ENCODE assay signal across 19 cellular contexts in the genomic region with DNA sequence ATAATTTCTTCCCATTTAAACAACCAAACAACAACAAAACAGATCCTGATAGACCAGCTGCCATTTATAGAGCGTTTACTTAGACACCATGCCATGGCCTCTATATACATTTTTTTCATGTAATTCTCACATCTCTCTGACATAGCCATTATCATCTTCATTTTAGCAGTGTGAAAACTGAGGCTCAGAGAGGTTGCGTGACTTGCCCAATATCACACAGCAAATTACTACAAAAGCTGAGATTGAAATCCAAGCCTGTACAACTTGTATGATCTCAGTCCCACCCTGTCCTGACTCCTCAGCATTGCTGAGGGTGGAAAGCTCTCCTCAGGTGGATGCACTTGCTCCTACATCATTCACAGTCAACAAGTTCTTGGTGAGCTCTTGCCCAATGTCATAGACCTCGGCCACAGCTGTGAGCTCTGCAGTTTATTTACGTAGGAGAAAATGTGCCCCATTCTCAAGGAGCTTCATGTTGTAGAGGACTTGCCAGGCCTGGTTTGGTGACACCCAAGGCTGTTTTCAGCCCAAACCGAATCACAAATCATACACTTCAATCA. TPM values are rescaled to one million over a fixed set of nuclear protein-coding genes. Genes with fewer than 3 reads are reported as not detected.
DNase-seq lines count a peak whose midpoint lies in the region; ATAC-seq and TF ChIP-seq lines count a peak whose summit lies in the region.
"Had no signal": no experiment of that assay in that cellular context is flagged by ENCODE, and none has a peak within 500 bp of the region (broad histone marks: within the 10 kb centered on the region; RNA-seq: fewer than 3 reads in every experiment).

No MANE protein-coding gene starts in this region.

- no peak overlapping the region for H3K4me3 ChIP-seq in mammary epithelial cell (replicated peaks in 1 of 3; ENCODE audit: insufficient read depth in 1 of 3, low read depth in 2 of 3, low read length in 3 of 3)
- H3K4me3 ChIP-seq in brain microvascular endothelial cell (ENCODE audit: low read depth, low read length), result no peak overlapping the region
- H3K4me3 ChIP-seq: left ventricle myocardium inferior, neural progenitor cell, Peyer's patch, suprapubic skin had no signal

- H2AFZ ChIP-seq in mammary epithelial cell (ENCODE audit: low read depth, low read length), result peak overlapping the region; percentile 10
- H2AFZ ChIP-seq: neural progenitor cell had no signal

- peaks cover 15% of the 10 kb centered on the region for H3K4me1 Mint-ChIP-seq in MCF 10A (ENCODE audit: insufficient read depth, unreplicated experiment)
- H3K4me1 Mint-ChIP-seq in stimulated activated effector memory CD8-positive, alpha-beta T cell treated with anti-CD3 and anti-CD28 coated beads, Interleukin-12 subunit alpha, Interleukin-12 subunit beta, amount 100 ng/mL, for 72 hours, result peaks cover 14% of the 10 kb centered on the region

- intact Hi-C loops in mammary epithelial cell (cut with micrococcal nuclease) (no loop called here), MCF 10A (cut with micrococcal nuclease) (no loop called here)

- H4K20me1 ChIP-seq in mammary epithelial cell (ENCODE audit: insufficient read depth, low read length), result no peaks in the 10 kb centered on the region

- ATAC-seq in stimulated activated effector memory CD8-positive, alpha-beta T cell treated with anti-CD3 and anti-CD28 coated beads, Interleukin-12 subunit alpha, Interleukin-12 subunit beta, amount 100 ng/mL, for 72 hours, result no peak
- no peak for ATAC-seq in HG03175 (IDR thresholded peaks at IDR 0.05; ENCODE audit: unreplicated experiment)
- ATAC-seq: activated CD8-positive, alpha-beta T cell treated with anti-CD3 and anti-CD28 coated beads for 36 hours had no signal

- H3K36me3 ChIP-seq in mammary epithelial cell (ENCODE audit: insufficient read depth, low read length), result no peaks in the 10 kb centered on the region
- no peaks in the 10 kb centered on the region for H3K36me3 ChIP-seq in brain microvascular endothelial cell (replicated peaks)
- H3K36me3 ChIP-seq: left ventricle myocardium inferior, neural progenitor cell, Peyer's patch, suprapubic skin had no signal

- H3K4me2 ChIP-seq in mammary epithelial cell (ENCODE audit: insufficient read depth, low read depth, low read length), result no peak overlapping the region
- H3K4me2 ChIP-seq: neural progenitor cell had no signal

- H3K9me3 ChIP-seq in mammary epithelial cell (replicated peaks; ENCODE audit: insufficient read depth, low read length), result no peaks in the 10 kb centered on the region
- H3K9me3 ChIP-seq: left ventricle myocardium inferior, Peyer's patch, suprapubic skin had no signal

- in situ Hi-C loops in mammary epithelial cell (cut with MboI; ENCODE audit: low sequenced_read_pairs in 2 of 2), result no loop called here
- in situ Hi-C loops in brain microvascular endothelial cell (cut with HindIII; ENCODE audit: low pct_ligation_motif_present, low sequenced_read_pairs), result no loop called here

- TF ChIP-seq CTCF in mammary epithelial cell (conservative IDR thresholded peaks at IDR 0.05 in 1 of 2, IDR thresholded peaks at IDR 0.05 in 1 of 2; ENCODE audit: extremely low read depth in 1 of 2, insufficient read depth in 1 of 2, low read depth in 1 of 2, low read length in 2 of 2), result no peak
- TF ChIP-seq CTCF in MCF 10A (IDR thresholded peaks at IDR 0.05; ENCODE audit: unreplicated experiment), result no peak
- TF ChIP-seq CTCF in brain microvascular endothelial cell (IDR thresholded peaks at IDR 0.05; ENCODE audit: low read depth, low read length, missing control alignments), result no peak

- no peak overlapping the region for H3K9ac ChIP-seq in mammary epithelial cell (ENCODE audit: insufficient read depth, low read length)
- H3K9ac ChIP-seq: neural progenitor cell had no signal

- H3K27ac ChIP-seq in mammary epithelial cell (ENCODE audit: insufficient read depth, low read depth, low read length) (peak overlapping the region; percentile 60), brain microvascular endothelial cell (peak overlapping the region; percentile 57)
- H3K27ac ChIP-seq: left ventricle myocardium inferior, neural progenitor cell, Peyer's patch, suprapubic skin had no signal

- CTCF ChIA-PET in mammary epithelial cell (lab: Charles Lee; ENCODE audit: low non-redundant PET) (no interaction called here), MCF 10A (lab: Yijun Ruan, JAX) (interaction anchor here (0.8 to 2.2 kb wide), 3 partner anchors 11 to 397 kb away, joined by 3 to 11 read pairs (median 3); no protein-coding TSS in a partner anchor)

- H3K4me3 Mint-ChIP-seq in MCF 10A (ENCODE audit: unreplicated experiment), result no peak overlapping the region
- H3K4me3 Mint-ChIP-seq in stimulated activated effector memory CD8-positive, alpha-beta T cell treated with anti-CD3 and anti-CD28 coated beads, Interleukin-12 subunit alpha, Interleukin-12 subunit beta, amount 100 ng/mL, for 72 hours, result no peak overlapping the region
- H3K4me3 Mint-ChIP-seq: activated CD8-positive, alpha-beta T cell treated with anti-CD3 and anti-CD28 coated beads for 36 hours; central memory CD8-positive, alpha-beta T cell; neural progenitor cell had no signal

- H3K79me2 ChIP-seq in mammary epithelial cell (ENCODE audit: insufficient read depth, low read length), result no peaks in the 10 kb centered on the region

- H3K27me3 ChIP-seq in mammary epithelial cell (ENCODE audit: insufficient read depth, low read length) (no peaks in the 10 kb centered on the region), brain microvascular endothelial cell (replicated peaks) (no peaks in the 10 kb centered on the region)
- H3K27me3 ChIP-seq: neural progenitor cell, Peyer's patch, suprapubic skin had no signal

- H3K27me3 Mint-ChIP-seq in MCF 10A (ENCODE audit: insufficient read depth, unreplicated experiment), result peaks cover 13% of the 10 kb centered on the region
- H3K27me3 Mint-ChIP-seq: activated CD8-positive, alpha-beta T cell treated with anti-CD3 and anti-CD28 coated beads for 36 hours; central memory CD8-positive, alpha-beta T cell had no signal

- WGBS in mammary epithelial cell (ENCODE audit: low coverage, missing lambda C conversion rate), result 95% methylated on average over 5 of the region's 5 CpGs

- H3K36me3 Mint-ChIP-seq in MCF 10A (ENCODE audit: insufficient read depth, unreplicated experiment), result no peaks in the 10 kb centered on the region
- H3K36me3 Mint-ChIP-seq in stimulated activated effector memory CD8-positive, alpha-beta T cell treated with anti-CD3 and anti-CD28 coated beads, Interleukin-12 subunit alpha, Interleukin-12 subunit beta, amount 100 ng/mL, for 72 hours, result peaks cover 51% of the 10 kb centered on the region
- H3K36me3 Mint-ChIP-seq: neural progenitor cell had no signal

- H3K4me1 ChIP-seq in mammary epithelial cell (ENCODE audit: insufficient read depth, low read length), result peaks cover 19% of the 10 kb centered on the region
- H3K4me1 ChIP-seq: left ventricle myocardium inferior, Peyer's patch had no signal

- BruUV-seq in mammary epithelial cell (replicated peaks; lab: Mats Ljungman, UMichigan) (no TSS peak), MCF 10A (replicated peaks; lab: Mats Ljungman, UMichigan) (no TSS peak)

- no peak overlapping the region for H3K27ac Mint-ChIP-seq in MCF 10A (ENCODE audit: low read depth, unreplicated experiment)
- peak overlapping the region; percentile 53 for H3K27ac Mint-ChIP-seq in stimulated activated effector memory CD8-positive, alpha-beta T cell treated with anti-CD3 and anti-CD28 coated beads, Interleukin-12 subunit alpha, Interleukin-12 subunit beta, amount 100 ng/mL, for 72 hours
- H3K27ac Mint-ChIP-seq: activated CD8-positive, alpha-beta T cell treated with anti-CD3 and anti-CD28 coated beads for 36 hours; neural progenitor cell had no signal

- no peak for DNase-seq in mammary epithelial cell
- no peak for DNase-seq in MCF 10A (ENCODE audit: unreplicated experiment)
- no peak for DNase-seq in brain microvascular endothelial cell
- DNase-seq in islet precursor cell, result peak; percentile 35
- DNase-seq in stimulated activated effector memory CD8-positive, alpha-beta T cell treated with anti-CD3 and anti-CD28 coated beads, Interleukin-12 subunit alpha, Interleukin-12 subunit beta, amount 100 ng/mL, for 72 hours (ENCODE audit: low spot score in 2 of 2), result no peak
- DNase-seq in NCI-H1694 (lab: John Stamatoyannopoulos, UW), result no peak
- DNase-seq in NCI-H2196 (lab: John Stamatoyannopoulos, UW; ENCODE audit: unreplicated experiment), result no peak
- DNase-seq: activated CD8-positive, alpha-beta T cell treated with anti-CD3 and anti-CD28 coated beads for 36 hours; activated naive CD4-positive, alpha-beta T cell treated with Interleukin-2 at 50 U/mL for 16 hours; activated T-cell treated with anti-CD3 and anti-CD28 coated beads, Interleukin-2, amount 50 U/mL, for 1 hour; erythroblast; KBM-7; left ventricle myocardium inferior; NK-92 treated with Interleukin-12 subunit alpha and Interleukin-12 subunit beta, amount 100 ng/mL, for 24 hours; Peyer's patch had no signal

- no peaks in the 10 kb centered on the region for H3K9me3 Mint-ChIP-seq in MCF 10A (ENCODE audit: unreplicated experiment)
- no peaks in the 10 kb centered on the region for H3K9me3 Mint-ChIP-seq in stimulated activated effector memory CD8-positive, alpha-beta T cell treated with anti-CD3 and anti-CD28 coated beads, Interleukin-12 subunit alpha, Interleukin-12 subunit beta, amount 100 ng/mL, for 72 hours
- H3K9me3 Mint-ChIP-seq: activated CD8-positive, alpha-beta T cell treated with anti-CD3 and anti-CD28 coated beads for 36 hours; central memory CD8-positive, alpha-beta T cell had no signal

- dilution Hi-C loops in mammary epithelial cell (cut with HindIII; ENCODE audit: low sequenced_read_pairs), result no loop called here

- POLR2A ChIA-PET in MCF 10A (lab: Yijun Ruan, JAX), result no interaction called here

RNA-seq across cellular contexts. Expression of a gene that starts 55.5 kb away (rescaled TPM):
- total RNA-seq in mammary epithelial cell, result under 1 TPM in 1 of 2 donors, not detected in 1; 0.17 TPM
- 0.10 TPM for polyA plus RNA-seq in mammary epithelial cell
- polyA minus RNA-seq in mammary epithelial cell, result not detected
- total RNA-seq in MCF 10A (2022), result not detected in 2 replicates
